26 cellular contexts compared by ENCODE assay signal in genomic region chr5:159787837-159788236, GRCh38.
DNase-seq lines count a peak whose midpoint lies in the region; ATAC-seq and TF ChIP-seq lines count a peak whose summit lies in the region.
"Had no signal": no experiment of that assay in that cellular context is flagged by ENCODE, and none has a peak within 500 bp of the region (broad histone marks: within the 10 kb centered on the region; RNA-seq: fewer than 3 reads in every experiment).

No MANE protein-coding gene starts in this region.

- no peaks in the 10 kb centered on the region for H3K9me3 ChIP-seq in breast epithelium
- no peaks in the 10 kb centered on the region for H3K9me3 ChIP-seq in sigmoid colon
- H3K9me3 ChIP-seq in upper lobe of right lung, result no peaks in the 10 kb centered on the region

- H3K36me3 Mint-ChIP-seq in MCF 10A (ENCODE audit: insufficient read depth, unreplicated experiment), result no peaks in the 10 kb centered on the region
- H3K36me3 Mint-ChIP-seq in T-helper 2 cell treated with Interferon-gamma antibody and Interleukin-4, amounts not matched to agents 5 μg/mL and 100 μg/mL, for 36 hours (ENCODE audit: low read depth), result no peaks in the 10 kb centered on the region
- H3K36me3 Mint-ChIP-seq in activated T-helper 2 cell treated with anti-CD3 and anti-CD28 coated beads, Interferon-gamma antibody, Interleukin-2, Interleukin-4, amounts not matched to agents 10 μg/mL and 5 μg/mL and 100 μg/mL, durations not matched to agents 14 hours and 24 hours and 36 hours (ENCODE audit: low read depth), result no peaks in the 10 kb centered on the region
- H3K36me3 Mint-ChIP-seq: CD8-positive, alpha-beta T cell; T-cell had no signal

- POLR2A ChIA-PET in MCF 10A (lab: Yijun Ruan, JAX), result no interaction called here

- H3K4me1 ChIP-seq in breast epithelium (no peaks in the 10 kb centered on the region), sigmoid colon (no peaks in the 10 kb centered on the region), upper lobe of right lung (peaks cover 12% of the 10 kb centered on the region)

- no peaks in the 10 kb centered on the region for H3K27me3 Mint-ChIP-seq in MCF 10A (ENCODE audit: insufficient read depth, unreplicated experiment)
- H3K27me3 Mint-ChIP-seq in T-helper 2 cell treated with Interferon-gamma antibody and Interleukin-4, amounts not matched to agents 5 μg/mL and 100 μg/mL, for 36 hours (ENCODE audit: low read depth), result peaks cover 12% of the 10 kb centered on the region
- H3K27me3 Mint-ChIP-seq in activated T-helper 2 cell treated with anti-CD3 and anti-CD28 coated beads, Interferon-gamma antibody, Interleukin-2, Interleukin-4, amounts not matched to agents 10 μg/mL and 5 μg/mL and 100 μg/mL, durations not matched to agents 14 hours and 24 hours and 36 hours (ENCODE audit: low read depth), result peaks cover 11% of the 10 kb centered on the region

- peaks cover 19% of the 10 kb centered on the region for H3K4me1 Mint-ChIP-seq in MCF 10A (ENCODE audit: insufficient read depth, unreplicated experiment)
- H3K4me1 Mint-ChIP-seq in T-helper 2 cell treated with Interferon-gamma antibody and Interleukin-4, amounts not matched to agents 5 μg/mL and 100 μg/mL, for 36 hours (ENCODE audit: low read depth), result peaks cover 11% of the 10 kb centered on the region
- peaks cover 18% of the 10 kb centered on the region for H3K4me1 Mint-ChIP-seq in activated T-helper 2 cell treated with anti-CD3 and anti-CD28 coated beads, Interferon-gamma antibody, Interleukin-2, Interleukin-4, amounts not matched to agents 10 μg/mL and 5 μg/mL and 100 μg/mL, durations not matched to agents 14 hours and 24 hours and 36 hours (ENCODE audit: low read depth)
- H3K4me1 Mint-ChIP-seq: naive B cell, T-cell had no signal

- H3K27ac ChIP-seq in breast epithelium (peak overlapping the region; percentile 52 to 83), sigmoid colon (peak overlapping the region; percentile 27 to 69 (median 52)), upper lobe of right lung (peak overlapping the region; percentile 75)
- H3K27ac ChIP-seq: 22Rv1, cardiac muscle cell had no signal

- BruUV-seq in MCF 10A (replicated peaks; lab: Mats Ljungman, UMichigan), result no TSS peak

- H3K36me3 ChIP-seq in breast epithelium (no peaks in the 10 kb centered on the region), sigmoid colon (no peaks in the 10 kb centered on the region), upper lobe of right lung (no peaks in the 10 kb centered on the region)
- H3K36me3 ChIP-seq: cardiac muscle cell had no signal

- H3K27ac Mint-ChIP-seq in MCF 10A (ENCODE audit: low read depth, unreplicated experiment), result no peak overlapping the region
- no peak overlapping the region for H3K27ac Mint-ChIP-seq in T-helper 2 cell treated with Interferon-gamma antibody and Interleukin-4, amounts not matched to agents 5 μg/mL and 100 μg/mL, for 36 hours
- no peak overlapping the region for H3K27ac Mint-ChIP-seq in activated T-helper 2 cell treated with anti-CD3 and anti-CD28 coated beads, Interferon-gamma antibody, Interleukin-2, Interleukin-4, amounts not matched to agents 10 μg/mL and 5 μg/mL and 100 μg/mL, durations not matched to agents 14 hours and 24 hours and 36 hours
- H3K27ac Mint-ChIP-seq: activated CD8-positive, alpha-beta T cell treated with anti-CD3 and anti-CD28 coated beads, Interleukin-2, amount 10 ng/mL, durations not matched to agents 7 days and 5 days; CD8-positive, alpha-beta T cell; dendritic cell treated with granulocyte-macrophage colony-stimulating factor and Interleukin-4, amounts not matched to agents 40 ng/mL and 50 ng/mL, for 4 days; naive B cell; T-cell had no signal

- WGBS in sigmoid colon, 2 donors, result 56 to 78% methylated on average over 2 of the region's 2 CpGs

- no peaks in the 10 kb centered on the region for H3K27me3 ChIP-seq in breast epithelium
- H3K27me3 ChIP-seq in sigmoid colon, result no peaks in the 10 kb centered on the region
- no peaks in the 10 kb centered on the region for H3K27me3 ChIP-seq in upper lobe of right lung
- H3K27me3 ChIP-seq: cardiac muscle cell had no signal

- no peak for DNase-seq in breast epithelium (ENCODE audit: low spot score in 2 of 2)
- DNase-seq in MCF 10A (ENCODE audit: unreplicated experiment), result no peak
- peak; percentile 59 for DNase-seq in fibroblast of mammary gland (ENCODE audit: low read depth)
- no peak for DNase-seq in sigmoid colon
- DNase-seq in upper lobe of right lung, result no peak
- no peak for DNase-seq in T-helper 2 cell treated with Interferon-gamma antibody and Interleukin-4, amounts not matched to agents 5 μg/mL and 100 μg/mL, for 36 hours (ENCODE audit: low spot score)
- no peak for DNase-seq in activated T-helper 2 cell treated with anti-CD3 and anti-CD28 coated beads, Interferon-gamma antibody, Interleukin-2, Interleukin-4, amounts not matched to agents 10 μg/mL and 5 μg/mL and 100 μg/mL, durations not matched to agents 14 hours and 24 hours and 36 hours (ENCODE audit: low spot score)
- DNase-seq: activated CD4-positive, CD25-positive, alpha-beta regulatory T cell treated with anti-CD3 and anti-CD28 coated beads, Interleukin-2, amount 50 U/mL, for 72 hours; activated CD8-positive, alpha-beta T cell treated with anti-CD3 and anti-CD28 coated beads, Interleukin-2, amount 10 ng/mL, durations not matched to agents 7 days and 5 days; CD8-positive, alpha-beta T cell; DMS 273 treated with DMSO at 0.1 percent for 48 hours; glutamatergic neuron; KBM-7; naive B cell; NCI-H1436; NCI-H524; occipital lobe; stimulated activated CD4-positive, alpha-beta T cell treated with anti-CD3 and anti-CD28 coated beads, Interleukin-12 subunit alpha, Interleukin-12 subunit beta, amount 100 ng/mL, for 4 hours; stimulated activated CD4-positive, alpha-beta T cell treated with anti-CD3 and anti-CD28 coated beads, Interleukin-4, amount 100 ng/mL, for 4 hours; stimulated activated naive CD4-positive, alpha-beta T cell; T-cell had no signal

- TF ChIP-seq CTCF in breast epithelium (IDR thresholded peaks at IDR 0.05) (no peak), MCF 10A (IDR thresholded peaks at IDR 0.05; ENCODE audit: unreplicated experiment) (no peak), fibroblast of mammary gland (conservative IDR thresholded peaks at IDR 0.05; ENCODE audit: control insufficient read depth, insufficient read depth, low read depth, low read length) (no peak), sigmoid colon (IDR thresholded peaks at IDR 0.05) (no peak), upper lobe of right lung (IDR thresholded peaks at IDR 0.05) (no peak)

- no peak for ATAC-seq in upper lobe of right lung
- no peak for ATAC-seq in HG02885 (IDR thresholded peaks at IDR 0.05; ENCODE audit: poor library complexity, unreplicated experiment)
- ATAC-seq: activated CD8-positive, alpha-beta T cell treated with anti-CD3 and anti-CD28 coated beads, Interleukin-2, amount 10 ng/mL, durations not matched to agents 7 days and 5 days; CD8-positive, alpha-beta T cell; Panc1; T-cell had no signal

- TF ChIP-seq EP300 in sigmoid colon (IDR thresholded peaks at IDR 0.05), result no peak

- no peak overlapping the region for H3K4me3 Mint-ChIP-seq in MCF 10A (ENCODE audit: unreplicated experiment)
- no peak overlapping the region for H3K4me3 Mint-ChIP-seq in T-helper 2 cell treated with Interferon-gamma antibody and Interleukin-4, amounts not matched to agents 5 μg/mL and 100 μg/mL, for 36 hours
- no peak overlapping the region for H3K4me3 Mint-ChIP-seq in activated T-helper 2 cell treated with anti-CD3 and anti-CD28 coated beads, Interferon-gamma antibody, Interleukin-2, Interleukin-4, amounts not matched to agents 10 μg/mL and 5 μg/mL and 100 μg/mL, durations not matched to agents 14 hours and 24 hours and 36 hours (ENCODE audit: low read depth)
- H3K4me3 Mint-ChIP-seq: activated CD8-positive, alpha-beta T cell treated with anti-CD3 and anti-CD28 coated beads, Interleukin-2, amount 10 ng/mL, durations not matched to agents 7 days and 5 days; CD8-positive, alpha-beta T cell; dendritic cell treated with granulocyte-macrophage colony-stimulating factor and Interleukin-4, amounts not matched to agents 40 ng/mL and 50 ng/mL, for 4 days; naive B cell; T-cell had no signal

- CTCF ChIA-PET in MCF 10A (lab: Yijun Ruan, JAX), result interaction anchor here (0.9 kb wide), 1 partner anchor 9 kb away, joined by 3 read pairs; no protein-coding TSS in a partner anchor

- H3K4me3 ChIP-seq in breast epithelium (no peak overlapping the region), fibroblast of mammary gland (ENCODE audit: control insufficient read depth, low read depth, low read length) (no peak overlapping the region), sigmoid colon (no peak overlapping the region), upper lobe of right lung (no peak overlapping the region)
- H3K4me3 ChIP-seq: cardiac muscle cell had no signal

- no peaks in the 10 kb centered on the region for H3K9me3 Mint-ChIP-seq in MCF 10A (ENCODE audit: unreplicated experiment)
- no peaks in the 10 kb centered on the region for H3K9me3 Mint-ChIP-seq in T-helper 2 cell treated with Interferon-gamma antibody and Interleukin-4, amounts not matched to agents 5 μg/mL and 100 μg/mL, for 36 hours
- H3K9me3 Mint-ChIP-seq in activated T-helper 2 cell treated with anti-CD3 and anti-CD28 coated beads, Interferon-gamma antibody, Interleukin-2, Interleukin-4, amounts not matched to agents 10 μg/mL and 5 μg/mL and 100 μg/mL, durations not matched to agents 14 hours and 24 hours and 36 hours, result no peaks in the 10 kb centered on the region
- H3K9me3 Mint-ChIP-seq: CD8-positive, alpha-beta T cell; dendritic cell treated with granulocyte-macrophage colony-stimulating factor and Interleukin-4, amounts not matched to agents 40 ng/mL and 50 ng/mL, for 4 days; naive B cell; T-cell had no signal

- intact Hi-C loops in breast epithelium (cut with DNase I; ENCODE audit: low total_unique reads), result no loop called here
- intact Hi-C loops in MCF 10A (cut with micrococcal nuclease), result no loop called here
- intact Hi-C loops in sigmoid colon (cut with DNase I), result loop anchor here (10.0 kb wide), 1 partner anchor 127 kb away; the partner anchor contains the start of gene ADRA1B
- intact Hi-C loops in upper lobe of right lung (cut with DNase I), result no loop called here
- intact Hi-C loops in activated T-helper 2 cell treated with anti-CD3 and anti-CD28 coated beads, Interferon-gamma antibody, Interleukin-2, Interleukin-4, amounts not matched to agents 10 μg/mL and 5 μg/mL and 100 μg/mL, durations not matched to agents 14 hours and 24 hours and 36 hours (cut with micrococcal nuclease), result no loop called here

- TF ChIP-seq POLR2A in breast epithelium (IDR thresholded peaks at IDR 0.05) (no peak), sigmoid colon (IDR thresholded peaks at IDR 0.05) (no peak)
